ENCODE assay signal across 15 cellular contexts in the genomic region with DNA sequence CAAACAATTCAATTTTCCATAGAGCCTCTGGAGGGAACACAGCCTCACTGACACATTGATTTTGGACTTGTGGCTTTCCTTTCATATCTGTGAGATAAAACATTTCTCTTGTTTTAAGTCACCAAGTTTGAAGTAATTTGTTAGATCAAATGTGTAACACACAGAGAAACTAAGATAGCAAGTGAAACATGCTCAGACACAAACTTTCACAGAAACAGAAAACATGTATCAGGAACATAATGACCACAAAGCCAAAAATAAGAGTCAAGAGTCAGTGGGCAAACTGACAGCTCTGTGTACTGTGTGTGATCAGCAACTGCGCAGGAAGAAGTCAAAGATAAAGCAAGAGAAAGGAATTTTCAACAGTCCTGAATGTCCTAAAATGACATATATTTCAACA.
DNase-seq lines count a peak whose midpoint lies in the region; ATAC-seq and TF ChIP-seq lines count a peak whose summit lies in the region.
"Had no signal": no experiment of that assay in that cellular context is flagged by ENCODE, and none has a peak within 500 bp of the region (broad histone marks: within the 10 kb centered on the region; RNA-seq: fewer than 3 reads in every experiment).

No MANE protein-coding gene starts in this region.

- peaks cover 6% of the 10 kb centered on the region for H3K9me3 Mint-ChIP-seq in osteocyte (ENCODE audit: unreplicated experiment)
- peaks cover 18% of the 10 kb centered on the region for H3K9me3 Mint-ChIP-seq in activated T-helper 17 cell treated with anti-CD3 and anti-CD28 coated beads, Interleukin-2, amount 50 U/mL, for 72 hours
- H3K9me3 Mint-ChIP-seq in progenitor cell of endocrine pancreas (ENCODE audit: low read depth), result peaks cover 6% of the 10 kb centered on the region

- ATAC-seq in GM19351 (IDR thresholded peaks at IDR 0.05; ENCODE audit: unreplicated experiment) (peak; percentile 99), HG02623 (IDR thresholded peaks at IDR 0.05; ENCODE audit: unreplicated experiment) (peak; percentile 96), HG03378 (IDR thresholded peaks at IDR 0.05; ENCODE audit: unreplicated experiment) (peak; percentile 99)
- no peak for ATAC-seq in activated T-helper 17 cell treated with anti-CD3 and anti-CD28 coated beads, Interleukin-2, amount 50 U/mL, for 72 hours (replicated peaks)
- ATAC-seq: activated CD4-positive, CD25-positive, alpha-beta regulatory T cell treated with anti-CD3 and anti-CD28 coated beads, Interleukin-2, amount 50 U/mL, for 24 hours had no signal

- H3K36me3 ChIP-seq in colonic mucosa, result no peaks in the 10 kb centered on the region
- H3K36me3 ChIP-seq: MG63, SJSA1 had no signal

- H3K27ac Mint-ChIP-seq in osteocyte (ENCODE audit: unreplicated experiment) (no peak overlapping the region), progenitor cell of endocrine pancreas (no peak overlapping the region)
- H3K27ac Mint-ChIP-seq in activated T-helper 17 cell treated with anti-CD3 and anti-CD28 coated beads, Interleukin-2, amount 50 U/mL, for 72 hours, result no peak overlapping the region
- H3K27ac Mint-ChIP-seq: nephron progenitor cell had no signal

- H3K27ac ChIP-seq in colonic mucosa, result no peak overlapping the region
- H3K27ac ChIP-seq: SJSA1 had no signal

- no peak overlapping the region for H3K4me3 ChIP-seq in colonic mucosa
- H3K4me3 ChIP-seq: MG63, SJSA1 had no signal

- H3K4me1 ChIP-seq in colonic mucosa, result no peaks in the 10 kb centered on the region
- H3K4me1 ChIP-seq: SJSA1 had no signal

- H3K4me3 Mint-ChIP-seq in osteocyte (ENCODE audit: unreplicated experiment), result no peak overlapping the region
- H3K4me3 Mint-ChIP-seq in activated T-helper 17 cell treated with anti-CD3 and anti-CD28 coated beads, Interleukin-2, amount 50 U/mL, for 72 hours, result no peak overlapping the region
- no peak overlapping the region for H3K4me3 Mint-ChIP-seq in progenitor cell of endocrine pancreas (ENCODE audit: low read depth)
- H3K4me3 Mint-ChIP-seq: nephron progenitor cell had no signal

- no peaks in the 10 kb centered on the region for H3K9me3 ChIP-seq in colonic mucosa
- H3K9me3 ChIP-seq: MG63, SJSA1 had no signal

- TF ChIP-seq CTCF in GM10266 (IDR thresholded peaks at IDR 0.05; ENCODE audit: control insufficient read depth, insufficient read depth, low read depth, missing control alignments) (no peak), osteocyte (IDR thresholded peaks at IDR 0.05) (no peak), colonic mucosa (IDR thresholded peaks at IDR 0.05) (no peak), progenitor cell of endocrine pancreas (IDR thresholded peaks at IDR 0.05; ENCODE audit: unreplicated experiment) (no peak)

- no peaks in the 10 kb centered on the region for H3K27me3 Mint-ChIP-seq in osteocyte (ENCODE audit: unreplicated experiment)
- H3K27me3 Mint-ChIP-seq in activated T-helper 17 cell treated with anti-CD3 and anti-CD28 coated beads, Interleukin-2, amount 50 U/mL, for 72 hours, result no peaks in the 10 kb centered on the region
- no peaks in the 10 kb centered on the region for H3K27me3 Mint-ChIP-seq in progenitor cell of endocrine pancreas

- intact Hi-C loops in colonic mucosa (cut with DNase I), result no loop called here

- DNase-seq in GM10266 (ENCODE audit: extremely low spot score), result peak; percentile 24
- DNase-seq in osteocyte (ENCODE audit: extremely low spot score, unreplicated experiment), result no peak
- DNase-seq in colonic mucosa, result no peak
- DNase-seq in progenitor cell of endocrine pancreas (ENCODE audit: low spot score, unreplicated experiment), result no peak
- DNase-seq: activated naive CD4-positive, alpha-beta T cell treated with Interleukin-2 at 50 U/mL for 16 hours; MG63; NCI-H510A; nephron progenitor cell; stimulated activated CD8-positive, alpha-beta memory T cell treated with anti-CD3 and anti-CD28 coated beads, Interleukin-4, amount 100 ng/mL, for 48 hours had no signal

- no peaks in the 10 kb centered on the region for H3K27me3 ChIP-seq in colonic mucosa
- H3K27me3 ChIP-seq: MG63, SJSA1 had no signal

- no peak overlapping the region for H3K9ac ChIP-seq in colonic mucosa (ENCODE audit: low read depth in 2 of 2, low read length in 2 of 2)

- H3K4me1 Mint-ChIP-seq in osteocyte (ENCODE audit: unreplicated experiment), result no peaks in the 10 kb centered on the region
- no peaks in the 10 kb centered on the region for H3K4me1 Mint-ChIP-seq in activated T-helper 17 cell treated with anti-CD3 and anti-CD28 coated beads, Interleukin-2, amount 50 U/mL, for 72 hours
- peaks cover 3% of the 10 kb centered on the region for H3K4me1 Mint-ChIP-seq in progenitor cell of endocrine pancreas (ENCODE audit: low read depth)
- H3K4me1 Mint-ChIP-seq: nephron progenitor cell had no signal

- H3K36me3 Mint-ChIP-seq in osteocyte (ENCODE audit: unreplicated experiment) (no peaks in the 10 kb centered on the region), progenitor cell of endocrine pancreas (ENCODE audit: insufficient read depth) (no peaks in the 10 kb centered on the region)
- no peaks in the 10 kb centered on the region for H3K36me3 Mint-ChIP-seq in activated T-helper 17 cell treated with anti-CD3 and anti-CD28 coated beads, Interleukin-2, amount 50 U/mL, for 72 hours (ENCODE audit: low read depth)
